In genomic region chr16:8568231-8568617, GRCh38 we compare ENCODE assay signal across 18 cellular contexts. TPM values are rescaled to one million over a fixed set of nuclear protein-coding genes. Genes with fewer than 3 reads are reported as not detected.
DNase-seq lines count a peak whose midpoint lies in the region; ATAC-seq, FAIRE-seq and TF ChIP-seq lines count a peak whose summit lies in the region.
"Had no signal": no experiment of that assay in that cellular context is flagged by ENCODE, and none has a peak within 500 bp of the region (broad histone marks: within the 10 kb centered on the region; RNA-seq: fewer than 3 reads in every experiment).

No MANE protein-coding gene starts in this region.

- CTCF ChIA-PET in activated naive CD4-positive, alpha-beta T cell treated with anti-CD3 and anti-CD28 coated beads, Interleukin-2, amount 10 ng/mL, durations not matched to agents 7 days and 5 days (lab: Charles Lee): interaction anchor here (1.0 to 1.4 kb wide), 3 partner anchors 77 to 566 kb away, joined by 3 to 7 read pairs (median 4); no protein-coding TSS in a partner anchor
- CTCF ChIA-PET in K562 (lab: Yijun Ruan, JAX; ENCODE audit: low intra/inter-chr PET ratio): interaction anchor here (0.8 to 2.3 kb wide), 8 partner anchors 68 to 692 kb away, joined by 3 to 28 read pairs (median 3); no protein-coding TSS in a partner anchor

- peak overlapping the region; percentile 82 for H2AFZ ChIP-seq in KMS-11 (ENCODE audit: low read depth)
- H2AFZ ChIP-seq in K562 (ENCODE audit: low read depth, low read length): peak overlapping the region; percentile 84

- H3K27ac ChIP-seq in KMS-11 (no peak overlapping the region), K562 (ENCODE audit: extremely low read depth, low read depth, low read length) (no peak overlapping the region)
- H3K27ac ChIP-seq: coronary artery, epithelial cell of prostate, stomach had no signal

- H3K4me3 ChIP-seq in KMS-11 (IDR thresholded peaks at IDR 0.05; ENCODE audit: insufficient read depth, low read depth, low read length) (no peak overlapping the region), K562 (no peak overlapping the region)
- H3K4me3 ChIP-seq: coronary artery, mucosa of descending colon, stomach had no signal

- H3K36me3 ChIP-seq in KMS-11 (ENCODE audit: insufficient read depth): no peaks in the 10 kb centered on the region
- no peaks in the 10 kb centered on the region for H3K36me3 ChIP-seq in K562 (ENCODE audit: control insufficient read depth, insufficient read depth, low read length)
- H3K36me3 ChIP-seq: stomach had no signal

- peaks cover under 1% of the 10 kb centered on the region; the same call in 1 of the 2 replicates for H3K9me3 ChIP-seq in K562 (replicated peaks; ENCODE audit: control insufficient read depth, insufficient read depth, low read depth, low read length)
- H3K9me3 ChIP-seq: mucosa of descending colon, stomach had no signal

- H3K36me3 Mint-ChIP-seq in activated naive CD4-positive, alpha-beta T cell treated with anti-CD3 and anti-CD28 coated beads, Interleukin-2, amount 10 ng/mL, durations not matched to agents 7 days and 5 days: no peaks in the 10 kb centered on the region
- no peaks in the 10 kb centered on the region for H3K36me3 Mint-ChIP-seq in activated naive CD4-positive, alpha-beta T cell treated with anti-CD3 and anti-CD28 coated beads, Interleukin-2, amount 50 U/mL, for 72 hours
- H3K36me3 Mint-ChIP-seq in type B pancreatic cell: no peaks in the 10 kb centered on the region
- H3K36me3 Mint-ChIP-seq: brain had no signal

- H3K4me2 ChIP-seq in KMS-11: peak overlapping the region; percentile 52
- peak overlapping the region; percentile 41; the same call in 1 of the 2 replicates for H3K4me2 ChIP-seq in K562 (ENCODE audit: insufficient read depth, low read length)

- DNase-seq in activated naive CD4-positive, alpha-beta T cell treated with anti-CD3 and anti-CD28 coated beads, Interleukin-2, amount 10 ng/mL, durations not matched to agents 7 days and 5 days: no peak
- DNase-seq in activated naive CD4-positive, alpha-beta T cell treated with anti-CD3 and anti-CD28 coated beads, Interleukin-2, amount 50 U/mL, for 72 hours (ENCODE audit: low spot score in 2 of 2): no peak
- DNase-seq in K562 (ENCODE audit: extremely low read depth in 1 of 4, low spot score in 3 of 4) (peak in 1 of 4 experiments; percentile 6), type B pancreatic cell (ENCODE audit: extremely low spot score, unreplicated experiment) (no peak), NOMO-1 treated with DMSO at 0.1 percent for 48 hours (lab: John Stamatoyannopoulos, UW; ENCODE audit: unreplicated experiment) (no peak)

- POLR2A ChIA-PET in K562 (lab: Yijun Ruan, JAX): no interaction called here

- BruUV-seq in K562 (replicated peaks; lab: Mats Ljungman, UMichigan): no TSS peak

- no peak for TF ChIP-seq CTCF in KMS-11 (conservative IDR thresholded peaks at IDR 0.05; ENCODE audit: low read depth, low read length)
- no peak for TF ChIP-seq CTCF in K562 (IDR thresholded peaks at IDR 0.05 in 2 of 3, conservative IDR thresholded peaks at IDR 0.05 in 1 of 3; ENCODE audit: insufficient read depth in 2 of 3, low read depth in 1 of 3, low read length in 3 of 3)
- TF ChIP-seq CTCF in type B pancreatic cell (conservative IDR thresholded peaks at IDR 0.05): no peak

- intact Hi-C loops in K562 (cut with micrococcal nuclease): loop anchor here (5.0 to 10.0 kb wide), 2 partner anchors 89 to 567 kb away; no protein-coding TSS in a partner anchor

- no peaks in the 10 kb centered on the region for H3K9me3 Mint-ChIP-seq in activated naive CD4-positive, alpha-beta T cell treated with anti-CD3 and anti-CD28 coated beads, Interleukin-2, amount 10 ng/mL, durations not matched to agents 7 days and 5 days
- no peaks in the 10 kb centered on the region for H3K9me3 Mint-ChIP-seq in activated naive CD4-positive, alpha-beta T cell treated with anti-CD3 and anti-CD28 coated beads, Interleukin-2, amount 50 U/mL, for 72 hours
- no peaks in the 10 kb centered on the region for H3K9me3 Mint-ChIP-seq in type B pancreatic cell

- no peak for FAIRE-seq in K562 (lab: Jason Lieb, UNC)

- 17% methylated on average over 6 of the region's 6 CpGs for WGBS in K562 (ENCODE audit: insufficient coverage, low coverage, missing lambda C conversion rate)

- TF ChIP-seq RAD21 in K562 (CRISPR knock-in tag; conservative IDR thresholded peaks at IDR 0.05 in 1 of 2, IDR thresholded peaks at IDR 0.05 in 1 of 2): no peak

- ATAC-seq in activated naive CD4-positive, alpha-beta T cell treated with anti-CD3 and anti-CD28 coated beads, Interleukin-2, amount 50 U/mL, for 72 hours: no peak
- ATAC-seq in K562 (no peak), GM18502 (IDR thresholded peaks at IDR 0.05; ENCODE audit: poor library complexity, unreplicated experiment) (no peak), HG02763 (IDR thresholded peaks at IDR 0.05; ENCODE audit: unreplicated experiment) (no peak)

- H3K27me3 ChIP-seq in KMS-11 (ENCODE audit: insufficient read depth, low read depth): no peaks in the 10 kb centered on the region
- peaks cover 9 to 29% of the 10 kb centered on the region in 2 experiments; a peak in 4 of 5 replicates for H3K27me3 ChIP-seq in K562 (ENCODE audit: control insufficient read depth in 2 of 2, insufficient read depth in 2 of 2, low read length in 2 of 2)

- TF ChIP-seq POLR2A in K562 (conservative IDR thresholded peaks at IDR 0.05): no peak

- H3K4me3 Mint-ChIP-seq in activated naive CD4-positive, alpha-beta T cell treated with anti-CD3 and anti-CD28 coated beads, Interleukin-2, amount 10 ng/mL, durations not matched to agents 7 days and 5 days: no peak overlapping the region
- no peak overlapping the region for H3K4me3 Mint-ChIP-seq in type B pancreatic cell
- H3K4me3 Mint-ChIP-seq: H9, T-helper 17 cell had no signal

- H3K4me1 ChIP-seq in KMS-11 (ENCODE audit: low read depth, poor library complexity, severe bottlenecking) (peaks cover 7% of the 10 kb centered on the region), K562 (replicated peaks in 1 of 2; ENCODE audit: control insufficient read depth in 2 of 2, insufficient read depth in 2 of 2, low read length in 2 of 2) (peaks cover 0 to 8% of the 10 kb centered on the region in 2 experiments; a peak in 2 of 5 replicates)

- peak overlapping the region; percentile 66 for H3K27ac Mint-ChIP-seq in activated naive CD4-positive, alpha-beta T cell treated with anti-CD3 and anti-CD28 coated beads, Interleukin-2, amount 10 ng/mL, durations not matched to agents 7 days and 5 days
- H3K27ac Mint-ChIP-seq in activated naive CD4-positive, alpha-beta T cell treated with anti-CD3 and anti-CD28 coated beads, Interleukin-2, amount 50 U/mL, for 72 hours: peak overlapping the region in 1 of 2 donors; percentile 22
- peak overlapping the region; percentile 63 for H3K27ac Mint-ChIP-seq in type B pancreatic cell
- H3K27ac Mint-ChIP-seq: T-helper 17 cell had no signal

- H3K9ac ChIP-seq in KMS-11 (no peak overlapping the region; the same call in 1 of the 2 replicates), K562 (ENCODE audit: insufficient read depth in 1 of 2, low read depth in 2 of 2, low read length in 2 of 2) (no peak overlapping the region)

- peaks cover 30% of the 10 kb centered on the region for H3K27me3 Mint-ChIP-seq in activated naive CD4-positive, alpha-beta T cell treated with anti-CD3 and anti-CD28 coated beads, Interleukin-2, amount 10 ng/mL, durations not matched to agents 7 days and 5 days
- peaks cover 8% of the 10 kb centered on the region for H3K27me3 Mint-ChIP-seq in type B pancreatic cell

- H3K4me1 Mint-ChIP-seq in activated naive CD4-positive, alpha-beta T cell treated with anti-CD3 and anti-CD28 coated beads, Interleukin-2, amount 10 ng/mL, durations not matched to agents 7 days and 5 days: peaks cover 7% of the 10 kb centered on the region
- peaks cover 20% of the 10 kb centered on the region for H3K4me1 Mint-ChIP-seq in type B pancreatic cell (ENCODE audit: unreplicated experiment)

- no peaks in the 10 kb centered on the region for H4K20me1 ChIP-seq in KMS-11 (ENCODE audit: insufficient read depth)
- H4K20me1 ChIP-seq in K562 (replicated peaks; ENCODE audit: control insufficient read depth, insufficient read depth, low read length): no peaks in the 10 kb centered on the region

- H3K79me2 ChIP-seq in KMS-11 (ENCODE audit: insufficient read depth, low read depth) (no peaks in the 10 kb centered on the region), K562 (ENCODE audit: control insufficient read depth, insufficient read depth, low read length) (no peaks in the 10 kb centered on the region)

- in situ Hi-C loops in K562 (cut with MboI): loop anchor here (5.0 to 25.0 kb wide), 2 partner anchors 314 to 1594 kb away; partner anchors contain the start of gene LITAFD

- no peak for TF ChIP-seq EP300 in K562 (IDR thresholded peaks at IDR 0.05; ENCODE audit: low read length)

- no peaks in the 10 kb centered on the region for H3K9me1 ChIP-seq in K562 (ENCODE audit: control insufficient read depth, insufficient read depth, low read length)

RNA-seq across cellular contexts. Expression of gene TMEM114, which starts 22.1 kb away (rescaled TPM):
- total RNA-seq in activated naive CD4-positive, alpha-beta T cell treated with anti-CD3 and anti-CD28 coated beads, Interleukin-2, amount 50 U/mL, for 72 hours: not detected
- not detected in 2 replicates for total RNA-seq in K562 (2011; cell fraction: chromatin; rRNA removed; ENCODE audit: low replicate concordance)
- total RNA-seq in K562 (2011; cell fraction: nucleolus; rRNA removed): not detected in 2 replicates
- not detected in 2 replicates for total RNA-seq in K562 (2011; cell fraction: nucleoplasm; rRNA removed)
- not detected in 2 replicates for total RNA-seq in K562 (2014; rRNA removed)
- total RNA-seq in K562 (2014; rRNA removed; fragmentation: Illumina TruSeq; extraction: Trizol): not detected in 2 replicates
- not detected in 2 replicates for total RNA-seq in K562 (2015; rRNA removed; fragmentation: Illumina TruSeq; extraction: Trizol)
- not detected in 2 replicates for total RNA-seq in K562 (2021)
- not detected in 2 replicates for polyA plus RNA-seq in K562 (2011; rRNA removed)
- polyA plus RNA-seq in K562 (2011; cell fraction: cytosol; rRNA removed): not detected in 2 replicates
- not detected in 2 replicates for polyA plus RNA-seq in K562 (2011; cell fraction: nucleus; rRNA removed)
- not detected in 2 replicates for polyA plus RNA-seq in K562 (2012)
- polyA plus RNA-seq in K562 (2014; fragmentation: Illumina TruSeq; extraction: Trizol): not detected in 2 replicates
- polyA plus RNA-seq in K562 (2014; fragmentation: Nextera tagmentation; extraction: Ambion mirVana): not detected
- polyA plus RNA-seq in K562 (2014; rRNA removed): not detected in 2 replicates
- polyA minus RNA-seq in K562 (2011; rRNA and poly(A)+ RNA removed): not detected in 2 replicates
- not detected in 2 replicates for polyA minus RNA-seq in K562 (2011; cell fraction: cytosol; rRNA and poly(A)+ RNA removed)
- polyA minus RNA-seq in K562 (2011; cell fraction: nucleus; rRNA and poly(A)+ RNA removed): not detected in 2 replicates
- 0.50 TPM in 1 of 2 replicates, not detected in the other for total RNA-seq in type B pancreatic cell (ENCODE audit: low replicate concordance)
- total RNA-seq: left lobe of liver, LHCN-M2, stomach, T-helper 17 cell, urinary bladder had no signal
- polyA plus RNA-seq: stomach, urinary bladder had no signal

RNA-seq across cellular contexts. Expression of gene METTL22, which starts 53.3 kb away (rescaled TPM):
- 10 to 100 TPM; 38.9 to 50.7 TPM for total RNA-seq in activated naive CD4-positive, alpha-beta T cell treated with anti-CD3 and anti-CD28 coated beads, Interleukin-2, amount 50 U/mL, for 72 hours
- 203 and 313 TPM in 2 replicates for total RNA-seq in K562 (2011; cell fraction: chromatin; rRNA removed; ENCODE audit: low replicate concordance)
- 169 and 173 TPM in 2 replicates for total RNA-seq in K562 (2011; cell fraction: nucleolus; rRNA removed)
- 165 and 179 TPM in 2 replicates for total RNA-seq in K562 (2011; cell fraction: nucleoplasm; rRNA removed)
- total RNA-seq in K562 (2014; rRNA removed) (12.6 and 20.0 TPM in 2 replicates), K562 (2014; rRNA removed; fragmentation: Illumina TruSeq; extraction: Trizol) (11.5 and 14.7 TPM in 2 replicates), K562 (2015; rRNA removed; fragmentation: Illumina TruSeq; extraction: Trizol) (16.5 and 18.5 TPM in 2 replicates), K562 (2021) (20.6 and 26.3 TPM in 2 replicates), type B pancreatic cell (ENCODE audit: low replicate concordance) (35.4 and 42.3 TPM in 2 replicates)
- polyA plus RNA-seq in K562 (2011; rRNA removed) (33.2 and 45.8 TPM in 2 replicates), K562 (2014; fragmentation: Illumina TruSeq; extraction: Trizol) (21.2 and 22.6 TPM in 2 replicates), K562 (2014; fragmentation: Nextera tagmentation; extraction: Ambion mirVana) (10 to 100 TPM in 1 of 2 experiments, 1 to 10 TPM in 1; 6.9 to 12.1 TPM), K562 (2014; rRNA removed) (26.0 and 28.8 TPM in 2 replicates)
- 36.0 and 51.2 TPM in 2 replicates for polyA plus RNA-seq in K562 (2011; cell fraction: cytosol; rRNA removed)
- polyA plus RNA-seq in K562 (2011; cell fraction: nucleus; rRNA removed): 219 and 305 TPM in 2 replicates
- polyA plus RNA-seq in K562 (2012): 14.2 and 22.5 TPM in 2 replicates
- 49.2 and 53.8 TPM in 2 replicates for polyA minus RNA-seq in K562 (2011; rRNA and poly(A)+ RNA removed)
- 26.8 and 31.0 TPM in 2 replicates for polyA minus RNA-seq in K562 (2011; cell fraction: cytosol; rRNA and poly(A)+ RNA removed)
- 59.0 and 95.2 TPM in 2 replicates for polyA minus RNA-seq in K562 (2011; cell fraction: nucleus; rRNA and poly(A)+ RNA removed)
